20 cellular contexts compared by ENCODE assay signal in the genomic region with DNA sequence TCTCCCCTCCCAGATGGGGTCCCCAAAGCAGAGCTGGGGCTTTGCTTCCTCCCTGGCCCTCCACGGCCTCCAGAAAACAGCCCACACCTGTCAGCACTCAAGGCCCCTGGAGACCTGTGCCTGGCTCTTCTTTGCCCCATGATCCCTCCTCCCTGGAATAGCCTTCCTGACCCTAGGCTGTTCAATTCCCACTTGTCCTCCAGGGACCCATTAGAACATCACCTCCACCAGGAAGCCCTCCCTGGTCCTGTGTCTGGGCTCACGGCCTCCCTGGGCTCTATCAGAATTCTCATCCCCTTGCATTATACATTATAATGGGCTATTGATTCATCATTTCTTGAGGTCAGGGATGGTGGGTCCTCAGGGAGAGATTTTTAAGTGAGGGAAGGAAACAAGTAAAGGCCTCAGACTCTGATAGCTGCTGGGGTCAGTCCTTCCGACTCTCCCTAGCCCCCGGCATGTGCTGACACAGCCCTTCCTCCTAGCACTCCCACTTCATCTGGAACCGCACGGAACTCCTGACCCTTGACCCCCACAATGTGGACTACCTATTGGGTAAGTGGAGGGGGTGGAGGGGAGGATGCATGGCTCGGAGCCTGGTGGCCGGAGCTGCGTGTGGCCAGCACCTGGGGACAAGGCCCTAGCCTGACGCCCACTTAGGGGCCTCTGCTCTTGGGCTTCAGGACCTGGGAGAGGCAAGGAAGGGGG.
DNase-seq lines count a peak whose midpoint lies in the region; ATAC-seq, FAIRE-seq and TF ChIP-seq lines count a peak whose summit lies in the region.
"Had no signal": no experiment of that assay in that cellular context is flagged by ENCODE, and none has a peak within 500 bp of the region (broad histone marks: within the 10 kb centered on the region; RNA-seq: fewer than 3 reads in every experiment).

No MANE protein-coding gene starts in this region.

- H4K91ac ChIP-seq in H9 (ENCODE audit: insufficient read length, low read depth, low read length) = no peak overlapping the region

- TF ChIP-seq POLR2A in right lobe of liver (IDR thresholded peaks at IDR 0.05) = no peak

- no peak overlapping the region for H2BK5ac ChIP-seq in H9 (ENCODE audit: insufficient read length, low read length)

- H3K23ac ChIP-seq in H9 (ENCODE audit: insufficient read length, low read depth, low read length) = no peak overlapping the region

- DNase-seq in H9 (no peak), bronchial epithelial cell (ENCODE audit: low read depth) (no peak), right lobe of liver (peak in 1 of 3 donors; percentile 81), osteoblast (ENCODE audit: insufficient read length, low spot score, missing footprints) (peak; percentile 43), NCI-H774 (lab: John Stamatoyannopoulos, UW) (no peak)
- no peak for DNase-seq in activated CD4-positive, alpha-beta T cell treated with anti-CD3 and anti-CD28 coated beads, Interleukin-2, amount 10 ng/mL, durations not matched to agents 24 days and 14 days
- no peak for DNase-seq in activated T-helper 1 cell treated with anti-CD3 and anti-CD28 coated beads, Interleukin-12 subunit alpha, Interleukin-12 subunit beta, Interleukin-2, Interleukin-4 antibody, amounts not matched to agents 30 ng/mL and 10 ng/mL and 1 ng/mL, durations not matched to agents 14 hours and 24 hours and 36 hours (ENCODE audit: low spot score)
- no peak for DNase-seq in activated CD8-positive, alpha-beta memory T cell treated with anti-CD3 and anti-CD28 coated beads, Interleukin-2, amount 50 U/mL, for 48 hours
- DNase-seq: BE2C; CD4-positive, alpha-beta memory T cell; DND-41; GOT3; MG63; NCI-H1417; NCI-H1694 treated with DMSO at 0.1 percent for 48 hours; PC-9; RPMI8226; SHP77 had no signal

- H3K36me3 Mint-ChIP-seq in H9 (ENCODE audit: insufficient read depth in 1 of 3, low read depth in 3 of 3) = peaks cover 2 to 13% (median 7%) of the 10 kb centered on the region in 3 experiments; a peak in 3 of 7 replicates
- no peaks in the 10 kb centered on the region for H3K36me3 Mint-ChIP-seq in activated CD4-positive, alpha-beta T cell treated with anti-CD3 and anti-CD28 coated beads, Interleukin-2, amount 10 ng/mL, durations not matched to agents 24 days and 14 days (ENCODE audit: low read depth)
- H3K36me3 Mint-ChIP-seq in activated T-helper 1 cell treated with anti-CD3 and anti-CD28 coated beads, Interleukin-12 subunit alpha, Interleukin-12 subunit beta, Interleukin-2, Interleukin-4 antibody, amounts not matched to agents 30 ng/mL and 10 ng/mL and 1 ng/mL, durations not matched to agents 14 hours and 24 hours and 36 hours (ENCODE audit: low read depth) = no peaks in the 10 kb centered on the region
- H3K36me3 Mint-ChIP-seq: CD4-positive, alpha-beta memory T cell had no signal

- FAIRE-seq in bronchial epithelial cell (lab: Jason Lieb, UNC) = peak; percentile 76
- FAIRE-seq: GM12878 had no signal

- H2AFZ ChIP-seq in H9 (ENCODE audit: low read length) (no peak overlapping the region), osteoblast (ENCODE audit: low read length) (no peak overlapping the region)
- H2AFZ ChIP-seq: PC-9 had no signal

- no peak overlapping the region for H4K5ac ChIP-seq in H9 (ENCODE audit: insufficient read length, low read depth, low read length)

- no peak overlapping the region for H3K14ac ChIP-seq in H9 (ENCODE audit: insufficient read depth, low read length)

- no peak overlapping the region for H2BK20ac ChIP-seq in H9 (ENCODE audit: low read depth, low read length, poor library complexity, severe bottlenecking)

- no peak overlapping the region for H2BK15ac ChIP-seq in H9 (ENCODE audit: low read depth, low read length)

- ATAC-seq in right lobe of liver = peak; percentile 55 to 78 (median 68)
- ATAC-seq: GM12878, HCT116 had no signal

- H3K18ac ChIP-seq in H9 (ENCODE audit: insufficient read length, low read depth, low read length) = no peak overlapping the region

- H3K9me3 Mint-ChIP-seq in H9 = no peaks in the 10 kb centered on the region
- H3K9me3 Mint-ChIP-seq in activated CD4-positive, alpha-beta T cell treated with anti-CD3 and anti-CD28 coated beads, Interleukin-2, amount 10 ng/mL, durations not matched to agents 24 days and 14 days = no peaks in the 10 kb centered on the region
- no peaks in the 10 kb centered on the region for H3K9me3 Mint-ChIP-seq in activated T-helper 1 cell treated with anti-CD3 and anti-CD28 coated beads, Interleukin-12 subunit alpha, Interleukin-12 subunit beta, Interleukin-2, Interleukin-4 antibody, amounts not matched to agents 30 ng/mL and 10 ng/mL and 1 ng/mL, durations not matched to agents 14 hours and 24 hours and 36 hours
- H3K9me3 Mint-ChIP-seq: CD4-positive, alpha-beta memory T cell had no signal

- no peak overlapping the region for H3K9ac ChIP-seq in H9 (ENCODE audit: extremely low read depth, insufficient read length, low read length)

- no peak overlapping the region for H2BK12ac ChIP-seq in H9 (ENCODE audit: insufficient read length, low read depth, low read length)

- H3K27ac ChIP-seq in H9 (ENCODE audit: insufficient read length, low read depth, low read length) (no peak overlapping the region), right lobe of liver (peak overlapping the region in 1 of 3 donors; percentile 30), osteoblast (ENCODE audit: low read depth, low read length) (no peak overlapping the region)
- H3K27ac ChIP-seq: PC-9 had no signal

- no peaks in the 10 kb centered on the region for H3K36me3 ChIP-seq in bronchial epithelial cell (ENCODE audit: control insufficient read depth, insufficient read depth, low read length)
- H3K36me3 ChIP-seq in right lobe of liver = peaks cover 0 to 4% (median 1%) of the 10 kb centered on the region in 4 donors
- no peaks in the 10 kb centered on the region for H3K36me3 ChIP-seq in osteoblast (ENCODE audit: insufficient read depth, low read length)
- H3K36me3 ChIP-seq: BE2C, MG63 had no signal

- H3K27me3 ChIP-seq in H9 (ENCODE audit: insufficient read depth, low read length) = no peaks in the 10 kb centered on the region
- no peaks in the 10 kb centered on the region for H3K27me3 ChIP-seq in bronchial epithelial cell (ENCODE audit: control insufficient read depth, insufficient read depth, low read length)
- H3K27me3 ChIP-seq in right lobe of liver = no peaks in the 10 kb centered on the region
- no peaks in the 10 kb centered on the region for H3K27me3 ChIP-seq in osteoblast (ENCODE audit: insufficient read depth, low read length)
- H3K27me3 ChIP-seq: BE2C, MG63 had no signal

- H4K8ac ChIP-seq in H9 (replicated peaks; ENCODE audit: insufficient read length, low read depth, low read length) = no peak overlapping the region

- no peaks in the 10 kb centered on the region for H4K20me1 ChIP-seq in H9 (ENCODE audit: control insufficient read depth, insufficient read depth, insufficient read length)
- no peaks in the 10 kb centered on the region for H4K20me1 ChIP-seq in osteoblast (ENCODE audit: insufficient read depth, low read length)

- peak overlapping the region in 2 of 3 experiments; percentile 40 to 70; a peak in 2 of 7 replicates for H3K27ac Mint-ChIP-seq in H9
- no peak overlapping the region for H3K27ac Mint-ChIP-seq in activated CD4-positive, alpha-beta T cell treated with anti-CD3 and anti-CD28 coated beads, Interleukin-2, amount 10 ng/mL, durations not matched to agents 24 days and 14 days
- no peak overlapping the region for H3K27ac Mint-ChIP-seq in activated T-helper 1 cell treated with anti-CD3 and anti-CD28 coated beads, Interleukin-12 subunit alpha, Interleukin-12 subunit beta, Interleukin-2, Interleukin-4 antibody, amounts not matched to agents 30 ng/mL and 10 ng/mL and 1 ng/mL, durations not matched to agents 14 hours and 24 hours and 36 hours
- H3K27ac Mint-ChIP-seq: CD4-positive, alpha-beta memory T cell had no signal

- H3K27me3 Mint-ChIP-seq in H9 (ENCODE audit: low read depth) = no peaks in the 10 kb centered on the region
- H3K27me3 Mint-ChIP-seq in activated CD4-positive, alpha-beta T cell treated with anti-CD3 and anti-CD28 coated beads, Interleukin-2, amount 10 ng/mL, durations not matched to agents 24 days and 14 days = peaks cover 4% of the 10 kb centered on the region
- peaks cover 7% of the 10 kb centered on the region for H3K27me3 Mint-ChIP-seq in activated T-helper 1 cell treated with anti-CD3 and anti-CD28 coated beads, Interleukin-12 subunit alpha, Interleukin-12 subunit beta, Interleukin-2, Interleukin-4 antibody, amounts not matched to agents 30 ng/mL and 10 ng/mL and 1 ng/mL, durations not matched to agents 14 hours and 24 hours and 36 hours (ENCODE audit: insufficient read depth)

- H3K4me2 ChIP-seq in H9 (ENCODE audit: insufficient read depth, insufficient read length, low read length) (no peak overlapping the region), osteoblast (ENCODE audit: insufficient read depth, low read length) (no peak overlapping the region)
- H3K4me2 ChIP-seq: PC-9 had no signal

- H3K4me3 ChIP-seq in bronchial epithelial cell (ENCODE audit: low read depth, low read length) = no peak overlapping the region
- H3K4me3 ChIP-seq in right lobe of liver = no peak overlapping the region
- no peak overlapping the region for H3K4me3 ChIP-seq in osteoblast (ENCODE audit: insufficient read depth, low read length)
- H3K4me3 ChIP-seq: GM12878, MG63, PC-9 had no signal

- no peak overlapping the region for H3K56ac ChIP-seq in H9 (ENCODE audit: insufficient read length, low read depth, low read length)

- no peak overlapping the region for H2BK120ac ChIP-seq in H9 (ENCODE audit: low read depth, low read length, poor library complexity, severe bottlenecking)

- H3K4me1 ChIP-seq in H9 (ENCODE audit: insufficient read depth, low read length) (peaks cover 2% of the 10 kb centered on the region; the same call in 1 of the 2 replicates), right lobe of liver (peaks cover 0 to 21% (median 10%) of the 10 kb centered on the region in 4 donors), osteoblast (ENCODE audit: insufficient read depth, low read length) (peaks cover 42% of the 10 kb centered on the region)

- no peak for TF ChIP-seq CTCF in H9 (conservative IDR thresholded peaks at IDR 0.05)
- TF ChIP-seq CTCF in bronchial epithelial cell (IDR thresholded peaks at IDR 0.05; ENCODE audit: insufficient read depth, low read length, severe bottlenecking) = no peak
- TF ChIP-seq CTCF in right lobe of liver (IDR thresholded peaks at IDR 0.05) = no peak
- TF ChIP-seq CTCF in osteoblast (IDR thresholded peaks at IDR 0.05; ENCODE audit: extremely low read depth, low read depth, low read length) = no peak

- H3K23me2 ChIP-seq in H9 (ENCODE audit: insufficient read length, low read depth, low read length, poor library complexity, severe bottlenecking) = no peaks in the 10 kb centered on the region

- no peak overlapping the region; a peak in 1 of 5 replicates for H3K4me3 Mint-ChIP-seq in H9
- H3K4me3 Mint-ChIP-seq in activated CD4-positive, alpha-beta T cell treated with anti-CD3 and anti-CD28 coated beads, Interleukin-2, amount 10 ng/mL, durations not matched to agents 24 days and 14 days = no peak overlapping the region
- H3K4me3 Mint-ChIP-seq in activated T-helper 1 cell treated with anti-CD3 and anti-CD28 coated beads, Interleukin-12 subunit alpha, Interleukin-12 subunit beta, Interleukin-2, Interleukin-4 antibody, amounts not matched to agents 30 ng/mL and 10 ng/mL and 1 ng/mL, durations not matched to agents 14 hours and 24 hours and 36 hours = no peak overlapping the region
- H3K4me3 Mint-ChIP-seq: CD4-positive, alpha-beta memory T cell had no signal

- WGBS in H9 (ENCODE audit: extremely low coverage, insufficient read length, low lambda C conversion rate) = no CpG with 5 or more reads among the region's 10 CpGs
- 45% methylated on average over 6 of the region's 10 CpGs for WGBS in right lobe of liver (ENCODE audit: insufficient coverage, low coverage, low lambda C conversion rate, missing lambda C conversion rate)

- no peak overlapping the region for H3K4ac ChIP-seq in H9 (ENCODE audit: low read depth, low read length)

- no peaks in the 10 kb centered on the region for H3K79me1 ChIP-seq in H9 (ENCODE audit: insufficient read depth, low read depth, low read length, poor library complexity, severe bottlenecking)

- intact Hi-C loops in right lobe of liver (cut with DNase I) = loop anchor here (5.0 to 10.0 kb wide), 2 partner anchors 55 to 58 kb away; no protein-coding TSS in a partner anchor
- intact Hi-C loops in activated CD4-positive, alpha-beta T cell treated with anti-CD3 and anti-CD28 coated beads, Interleukin-2, amount 10 ng/mL, durations not matched to agents 24 days and 14 days (cut with micrococcal nuclease) = no loop called here
- intact Hi-C loops in activated T-helper 1 cell treated with anti-CD3 and anti-CD28 coated beads, Interleukin-12 subunit alpha, Interleukin-12 subunit beta, Interleukin-2, Interleukin-4 antibody, amounts not matched to agents 30 ng/mL and 10 ng/mL and 1 ng/mL, durations not matched to agents 14 hours and 24 hours and 36 hours (cut with micrococcal nuclease) = no loop called here

- no peak overlapping the region for H3T11ph ChIP-seq in H9 (ENCODE audit: low read length)

- H3K79me2 ChIP-seq in H9 (ENCODE audit: insufficient read depth, low read length) = no peaks in the 10 kb centered on the region
- no peaks in the 10 kb centered on the region for H3K79me2 ChIP-seq in osteoblast (ENCODE audit: insufficient read depth, low read length)

- peaks cover 21 to 24% of the 10 kb centered on the region in 2 experiments for H3K4me1 Mint-ChIP-seq in H9
- no peaks in the 10 kb centered on the region for H3K4me1 Mint-ChIP-seq in activated CD4-positive, alpha-beta T cell treated with anti-CD3 and anti-CD28 coated beads, Interleukin-2, amount 10 ng/mL, durations not matched to agents 24 days and 14 days
- no peaks in the 10 kb centered on the region for H3K4me1 Mint-ChIP-seq in activated T-helper 1 cell treated with anti-CD3 and anti-CD28 coated beads, Interleukin-12 subunit alpha, Interleukin-12 subunit beta, Interleukin-2, Interleukin-4 antibody, amounts not matched to agents 30 ng/mL and 10 ng/mL and 1 ng/mL, durations not matched to agents 14 hours and 24 hours and 36 hours (ENCODE audit: low read depth)
- H3K4me1 Mint-ChIP-seq: CD4-positive, alpha-beta memory T cell had no signal

- H2AK5ac ChIP-seq in H9 (ENCODE audit: insufficient read length, low read length) = no peak overlapping the region

- H3K9me3 ChIP-seq in H9 (ENCODE audit: control insufficient read depth, low read depth, low read length) (no peaks in the 10 kb centered on the region), right lobe of liver (no peaks in the 10 kb centered on the region), osteoblast (ENCODE audit: low read depth, low read length) (peaks cover 2% of the 10 kb centered on the region)
- H3K9me3 ChIP-seq: BE2C, MG63 had no signal

Comparison
In these comparisons a context has a peak if more than half of its experiments do, and no peak if none do; other contexts are left out.
1. H3K27ac Mint-ChIP-seq: peak in H9 (2 of 3); none in activated CD4-positive, alpha-beta T cell treated with anti-CD3 and anti-CD28 coated beads, Interleukin-2, amount 10 ng/mL, durations not matched to agents 24 days and 14 days (single experiment) and activated T-helper 1 cell treated with anti-CD3 and anti-CD28 coated beads, Interleukin-12 subunit alpha, Interleukin-12 subunit beta, Interleukin-2, Interleukin-4 antibody, amounts not matched to agents 30 ng/mL and 10 ng/mL and 1 ng/mL, durations not matched to agents 14 hours and 24 hours and 36 hours (single experiment).
2. intact Hi-C loops: an anchor here in right lobe of liver (5.0 to 10.0 kb wide); none called in activated CD4-positive, alpha-beta T cell treated with anti-CD3 and anti-CD28 coated beads, Interleukin-2, amount 10 ng/mL, durations not matched to agents 24 days and 14 days and activated T-helper 1 cell treated with anti-CD3 and anti-CD28 coated beads, Interleukin-12 subunit alpha, Interleukin-12 subunit beta, Interleukin-2, Interleukin-4 antibody, amounts not matched to agents 30 ng/mL and 10 ng/mL and 1 ng/mL, durations not matched to agents 14 hours and 24 hours and 36 hours.